In genomic region chr4:5802565-5802964, GRCh38 we compare ENCODE assay signal across 25 cellular contexts.
"Had no signal": no experiment of that assay in that cellular context is flagged by ENCODE, and none has a peak within 500 bp of the region (broad histone marks: within the 10 kb centered on the region; RNA-seq: fewer than 3 reads in every experiment).

No MANE protein-coding gene starts in this region.

- H3K4me3 Mint-ChIP-seq: immature natural killer cell; mesothelial cell of epicardium; naive B cell; natural killer cell treated with Interleukin-12 subunit alpha and Interleukin-12 subunit beta and Interleukin-15 and Interleukin-18, amount 100 ng/mL, for 72 hours; stimulated activated memory B cell treated with anti-CD40 and anti-IgM and Interleukin-4, amounts not matched to agents 10 μg/mL and 1 μg/mL and 100 μg/mL, for 72 hours; stimulated activated naive CD8-positive, alpha-beta T cell treated with anti-CD3 and anti-CD28 coated beads, Interleukin-15, amount 100 ng/mL, for 72 hours; type B pancreatic cell had no signal

- H3K4me1 ChIP-seq: left ventricle myocardium inferior, prostate gland, tibial nerve, uterus had no signal

- H3K27me3 Mint-ChIP-seq: stimulated activated naive CD8-positive, alpha-beta T cell treated with anti-CD3 and anti-CD28 coated beads, Interleukin-15, amount 100 ng/mL, for 72 hours; type B pancreatic cell had no signal

- H3K4me3 ChIP-seq: left ventricle myocardium inferior, lung, ovary, prostate gland, tibial nerve, uterus had no signal

- H3K4me1 Mint-ChIP-seq: immature natural killer cell; mesothelial cell of epicardium; naive B cell; stimulated activated memory B cell treated with anti-CD40 and anti-IgM and Interleukin-4, amounts not matched to agents 10 μg/mL and 1 μg/mL and 100 μg/mL, for 72 hours; stimulated activated naive CD8-positive, alpha-beta T cell treated with anti-CD3 and anti-CD28 coated beads, Interleukin-15, amount 100 ng/mL, for 72 hours had no signal

- H3K27ac Mint-ChIP-seq: immature natural killer cell; mesothelial cell of epicardium; naive B cell; natural killer cell treated with Interleukin-12 subunit alpha and Interleukin-12 subunit beta and Interleukin-15 and Interleukin-18, amount 100 ng/mL, for 72 hours; stimulated activated memory B cell treated with anti-CD40 and anti-IgM and Interleukin-4, amounts not matched to agents 10 μg/mL and 1 μg/mL and 100 μg/mL, for 72 hours; stimulated activated naive CD8-positive, alpha-beta T cell treated with anti-CD3 and anti-CD28 coated beads, Interleukin-15, amount 100 ng/mL, for 72 hours; type B pancreatic cell had no signal

- H3K9me3 ChIP-seq: left ventricle myocardium inferior, ovary, prostate gland, tibial nerve, uterus had no signal

- H3K9me3 Mint-ChIP-seq: immature natural killer cell; mesothelial cell of epicardium; naive B cell; natural killer cell treated with Interleukin-12 subunit alpha and Interleukin-12 subunit beta and Interleukin-15 and Interleukin-18, amount 100 ng/mL, for 72 hours; stimulated activated memory B cell treated with anti-CD40 and anti-IgM and Interleukin-4, amounts not matched to agents 10 μg/mL and 1 μg/mL and 100 μg/mL, for 72 hours; stimulated activated naive CD8-positive, alpha-beta T cell treated with anti-CD3 and anti-CD28 coated beads, Interleukin-15, amount 100 ng/mL, for 72 hours; type B pancreatic cell had no signal

- H3K27me3 ChIP-seq: ovary, tibial nerve, uterus had no signal

- H3K27ac ChIP-seq: left ventricle myocardium inferior, ovary, prostate gland, tibial nerve, uterus had no signal

- H3K36me3 Mint-ChIP-seq: immature natural killer cell; naive B cell; natural killer cell treated with Interleukin-12 subunit alpha and Interleukin-12 subunit beta and Interleukin-15 and Interleukin-18, amount 100 ng/mL, for 72 hours; stimulated activated memory B cell treated with anti-CD40 and anti-IgM and Interleukin-4, amounts not matched to agents 10 μg/mL and 1 μg/mL and 100 μg/mL, for 72 hours had no signal

- H3K36me3 ChIP-seq: ovary, uterus had no signal

- DNase-seq: hypothalamus; immature natural killer cell; kidney; left ventricle myocardium inferior; mesendoderm; naive B cell; ovary; retina; right cardiac atrium; small intestine; stimulated activated CD4-positive, alpha-beta T cell treated with anti-CD3 and anti-CD28 coated beads, Interleukin-1b, Interleukin-23, amount 100 ng/mL, for 48 hours; stimulated activated CD4-positive, alpha-beta T cell treated with anti-CD3 and anti-CD28 coated beads, Interleukin-2, amount 100 ng/mL, for 48 hours; stimulated activated CD4-positive, alpha-beta T cell treated with anti-CD3 and anti-CD28 coated beads, Interleukin-4, amount 100 ng/mL, for 4 hours; stimulated activated CD8-positive, alpha-beta memory T cell treated with anti-CD3 and anti-CD28 coated beads, Interleukin-4, amount 100 ng/mL, for 48 hours; stimulated activated naive CD4-positive, alpha-beta T cell treated with Interleukin-2 at 50 U/mL for 16 hours; stimulated activated naive CD8-positive, alpha-beta T cell treated with anti-CD3 and anti-CD28 coated beads, Interleukin-15, amount 100 ng/mL, for 72 hours; substantia nigra; uterus had no signal
